In the genomic region with DNA sequence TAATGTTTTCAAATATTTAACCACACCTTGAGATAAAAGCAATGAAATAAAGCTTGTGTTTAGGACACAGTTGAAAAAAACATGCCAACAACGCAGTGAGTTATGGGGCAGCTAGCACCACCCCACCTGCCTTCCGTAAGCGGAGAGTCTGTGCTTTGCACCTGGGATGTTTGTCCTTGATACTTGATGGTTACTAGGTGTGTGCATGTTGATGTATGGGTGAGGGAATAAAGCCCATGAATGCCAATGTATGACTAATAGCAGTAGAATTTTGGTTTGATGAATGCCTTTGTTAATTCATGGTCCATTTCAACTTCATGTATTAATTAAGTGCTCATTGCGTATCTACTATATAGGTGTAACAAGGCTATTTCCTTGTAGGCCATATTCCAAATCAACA, we compare ENCODE assay signal across 19 cellular contexts.
DNase-seq lines count a peak whose midpoint lies in the region; ATAC-seq, FAIRE-seq and TF ChIP-seq lines count a peak whose summit lies in the region.
"Had no signal": no experiment of that assay in that cellular context is flagged by ENCODE, and none has a peak within 500 bp of the region (broad histone marks: within the 10 kb centered on the region; RNA-seq: fewer than 3 reads in every experiment).

No MANE protein-coding gene starts in this region.

- H3K27me3 ChIP-seq in HepG2 (ENCODE audit: control insufficient read depth in 1 of 2, insufficient read depth in 2 of 2, low read length in 2 of 2), result no peaks in the 10 kb centered on the region
- H3K27me3 ChIP-seq in right lobe of liver, result no peaks in the 10 kb centered on the region
- H3K27me3 ChIP-seq in mammary epithelial cell (ENCODE audit: insufficient read depth, low read length), result no peaks in the 10 kb centered on the region
- no peaks in the 10 kb centered on the region for H3K27me3 ChIP-seq in thyroid gland
- H3K27me3 ChIP-seq: esophagus squamous epithelium, testis had no signal

- H3K4me1 ChIP-seq in HepG2 (ENCODE audit: insufficient read depth, low read length), result no peaks in the 10 kb centered on the region
- peaks cover 0 to 5% (median 0%) of the 10 kb centered on the region in 4 donors for H3K4me1 ChIP-seq in right lobe of liver
- peaks cover 8% of the 10 kb centered on the region for H3K4me1 ChIP-seq in mammary epithelial cell (ENCODE audit: insufficient read depth, low read length)
- H3K4me1 ChIP-seq in thyroid gland, result peaks cover 0 to 5% of the 10 kb centered on the region in 2 donors
- H3K4me1 ChIP-seq: A549 had no signal

- H3K79me2 ChIP-seq in HepG2 (ENCODE audit: insufficient read depth, low read length) (no peaks in the 10 kb centered on the region), mammary epithelial cell (ENCODE audit: insufficient read depth, low read length) (no peaks in the 10 kb centered on the region)

- BruUV-seq in HepG2 (replicated peaks; lab: Mats Ljungman, UMichigan) (no TSS peak), mammary epithelial cell (replicated peaks; lab: Mats Ljungman, UMichigan) (no TSS peak)

- WGBS in HepG2 (ENCODE audit: low lambda C conversion rate), result 45% methylated on average over 4 of the region's 4 CpGs
- 76% methylated on average over 4 of the region's 4 CpGs for WGBS in right lobe of liver (ENCODE audit: insufficient coverage, low coverage, low lambda C conversion rate, missing lambda C conversion rate)
- 42% methylated on average over 4 of the region's 4 CpGs for WGBS in mammary epithelial cell (ENCODE audit: low coverage, missing lambda C conversion rate)
- WGBS in thyroid gland, 2 donors, result 92 to 97% methylated on average over 4 of the region's 4 CpGs

- H2AFZ ChIP-seq in HepG2 (ENCODE audit: low read length) (no peak overlapping the region), mammary epithelial cell (ENCODE audit: low read depth, low read length) (no peak overlapping the region)

- intact Hi-C loops in HepG2 (cut with micrococcal nuclease; ENCODE audit: unreplicated experiment), result no loop called here
- intact Hi-C loops in right lobe of liver (cut with DNase I), result no loop called here
- intact Hi-C loops in mammary epithelial cell (cut with micrococcal nuclease), result loop anchor here (1.0 to 2.0 kb wide), 2 partner anchors 46 to 74 kb away; partner anchors contain the start of gene PCSK5
- intact Hi-C loops in thyroid gland (cut with DNase I), result no loop called here

- H3K9me3 ChIP-seq in HepG2 (ENCODE audit: low read length) (no peaks in the 10 kb centered on the region), right lobe of liver (no peaks in the 10 kb centered on the region), mammary epithelial cell (replicated peaks; ENCODE audit: insufficient read depth, low read length) (no peaks in the 10 kb centered on the region), thyroid gland (no peaks in the 10 kb centered on the region)
- H3K9me3 ChIP-seq: A549, esophagus squamous epithelium, testis had no signal

- POLR2A ChIA-PET in HepG2 (lab: Yijun Ruan, JAX), result no interaction called here

- TF ChIP-seq RAD21 in HepG2 (CRISPR knock-in tag; IDR thresholded peaks at IDR 0.05), result no peak

- TF ChIP-seq CTCF in HepG2 (CRISPR knock-in tag; IDR thresholded peaks at IDR 0.05), result no peak
- no peak for TF ChIP-seq CTCF in right lobe of liver (IDR thresholded peaks at IDR 0.05)
- no peak for TF ChIP-seq CTCF in mammary epithelial cell (conservative IDR thresholded peaks at IDR 0.05 in 1 of 2, IDR thresholded peaks at IDR 0.05 in 1 of 2; ENCODE audit: extremely low read depth in 1 of 2, insufficient read depth in 1 of 2, low read depth in 1 of 2, low read length in 2 of 2)
- no peak for TF ChIP-seq CTCF in thyroid gland (IDR thresholded peaks at IDR 0.05)

- DNase-seq in HepG2 (ENCODE audit: low spot score), result peak; percentile 2
- no peak for DNase-seq in right lobe of liver
- peak; percentile 89 for DNase-seq in mammary epithelial cell
- peak; percentile 89 for DNase-seq in kidney tubule cell (ENCODE audit: low spot score)
- no peak for DNase-seq in thyroid gland
- DNase-seq in mesenteric fat pad (ENCODE audit: low spot score), result no peak
- DNase-seq: activated CD8-positive, alpha-beta memory T cell treated with anti-CD3 and anti-CD28 coated beads for 24 hours; activated naive CD8-positive, alpha-beta T cell treated with anti-CD3 and anti-CD28 coated beads, Interleukin-2, amount 10 ng/mL, durations not matched to agents 7 days and 5 days; esophagus squamous epithelium; glutamatergic neuron; H9; MV-4-11; NCI-H2081 treated with DMSO at 0.1 percent for 48 hours; NCI-H526; testis had no signal

- dilution Hi-C loops in mammary epithelial cell (cut with HindIII; ENCODE audit: low sequenced_read_pairs), result no loop called here

- no peak for FAIRE-seq in HepG2 (lab: Jason Lieb, UNC)
- FAIRE-seq: A549 had no signal

- TF ChIP-seq EP300 in HepG2 (IDR thresholded peaks at IDR 0.05; ENCODE audit: low read depth in 2 of 2, low read length in 2 of 2), result no peak
- TF ChIP-seq EP300 in HepG2 (CRISPR knock-in tag; IDR thresholded peaks at IDR 0.05; ENCODE audit: borderline replicate concordance), result no peak

- no peak overlapping the region for H3K9ac ChIP-seq in HepG2 (ENCODE audit: insufficient read depth, low read depth, low read length)
- no peak overlapping the region for H3K9ac ChIP-seq in mammary epithelial cell (ENCODE audit: insufficient read depth, low read length)

- TF ChIP-seq POLR2A in HepG2 (IDR thresholded peaks at IDR 0.05; ENCODE audit: insufficient read depth in 1 of 2, low read depth in 2 of 2, low read length in 2 of 2) (no peak), right lobe of liver (IDR thresholded peaks at IDR 0.05) (no peak), thyroid gland (IDR thresholded peaks at IDR 0.05) (no peak)

- H3K4me3 ChIP-seq in HepG2 (replicated peaks in 1 of 3; ENCODE audit: insufficient read depth in 1 of 3, low read depth in 2 of 3, low read length in 3 of 3) (no peak overlapping the region), right lobe of liver (no peak overlapping the region), mammary epithelial cell (replicated peaks in 1 of 3; ENCODE audit: insufficient read depth in 1 of 3, low read depth in 2 of 3, low read length in 3 of 3) (no peak overlapping the region), thyroid gland (replicated peaks in 1 of 3) (no peak overlapping the region)
- H3K4me3 ChIP-seq: A549, esophagus squamous epithelium, testis had no signal

- H3K36me3 ChIP-seq in HepG2 (replicated peaks in 1 of 2; ENCODE audit: control insufficient read depth in 1 of 2, insufficient read depth in 2 of 2, low read length in 2 of 2) (no peaks in the 10 kb centered on the region), right lobe of liver (no peaks in the 10 kb centered on the region), mammary epithelial cell (ENCODE audit: insufficient read depth, low read length) (no peaks in the 10 kb centered on the region), thyroid gland (no peaks in the 10 kb centered on the region)
- H3K36me3 ChIP-seq: esophagus squamous epithelium had no signal

- CTCF ChIA-PET in HepG2 (lab: Yijun Ruan, JAX; ENCODE audit: low intra/inter-chr PET ratio, low total read pairs) (no interaction called here), mammary epithelial cell (lab: Charles Lee; ENCODE audit: low non-redundant PET) (no interaction called here)

- H3K27ac ChIP-seq in HepG2 (ENCODE audit: extremely low read length, insufficient read depth, low read length), result no peak overlapping the region
- no peak overlapping the region for H3K27ac ChIP-seq in right lobe of liver
- H3K27ac ChIP-seq in mammary epithelial cell (ENCODE audit: insufficient read depth, low read depth, low read length), result peak overlapping the region; percentile 79
- no peak overlapping the region for H3K27ac ChIP-seq in thyroid gland
- H3K27ac ChIP-seq: A549, C4-2B, testis had no signal

- H4K20me1 ChIP-seq in HepG2 (ENCODE audit: insufficient read depth, low read length), result no peaks in the 10 kb centered on the region
- no peaks in the 10 kb centered on the region for H4K20me1 ChIP-seq in mammary epithelial cell (ENCODE audit: insufficient read depth, low read length)

- no peak overlapping the region for H3K4me2 ChIP-seq in HepG2 (ENCODE audit: low read depth, low read length)
- no peak overlapping the region for H3K4me2 ChIP-seq in mammary epithelial cell (ENCODE audit: insufficient read depth, low read depth, low read length)
- H3K4me2 ChIP-seq: A549 had no signal

- in situ Hi-C loops in HepG2 (cut with HindIII; ENCODE audit: extremely low pct_ligation_motif_present, low pct_unique_long_range_greater_than_20kb) (no loop called here), mammary epithelial cell (cut with MboI; ENCODE audit: low sequenced_read_pairs in 2 of 2) (no loop called here)

- ATAC-seq in HepG2, result no peak
- no peak for ATAC-seq in right lobe of liver
- ATAC-seq in HG03108 (IDR thresholded peaks at IDR 0.05; ENCODE audit: unreplicated experiment), result no peak
- no peak for ATAC-seq in GM18867 (IDR thresholded peaks at IDR 0.05; ENCODE audit: unreplicated experiment)
- ATAC-seq: A549 had no signal

TF ChIP-seq in HepG2, 621 proteins besides CTCF, POLR2A, EP300 and RAD21:
- TF ChIP-seq, protein P1, sequence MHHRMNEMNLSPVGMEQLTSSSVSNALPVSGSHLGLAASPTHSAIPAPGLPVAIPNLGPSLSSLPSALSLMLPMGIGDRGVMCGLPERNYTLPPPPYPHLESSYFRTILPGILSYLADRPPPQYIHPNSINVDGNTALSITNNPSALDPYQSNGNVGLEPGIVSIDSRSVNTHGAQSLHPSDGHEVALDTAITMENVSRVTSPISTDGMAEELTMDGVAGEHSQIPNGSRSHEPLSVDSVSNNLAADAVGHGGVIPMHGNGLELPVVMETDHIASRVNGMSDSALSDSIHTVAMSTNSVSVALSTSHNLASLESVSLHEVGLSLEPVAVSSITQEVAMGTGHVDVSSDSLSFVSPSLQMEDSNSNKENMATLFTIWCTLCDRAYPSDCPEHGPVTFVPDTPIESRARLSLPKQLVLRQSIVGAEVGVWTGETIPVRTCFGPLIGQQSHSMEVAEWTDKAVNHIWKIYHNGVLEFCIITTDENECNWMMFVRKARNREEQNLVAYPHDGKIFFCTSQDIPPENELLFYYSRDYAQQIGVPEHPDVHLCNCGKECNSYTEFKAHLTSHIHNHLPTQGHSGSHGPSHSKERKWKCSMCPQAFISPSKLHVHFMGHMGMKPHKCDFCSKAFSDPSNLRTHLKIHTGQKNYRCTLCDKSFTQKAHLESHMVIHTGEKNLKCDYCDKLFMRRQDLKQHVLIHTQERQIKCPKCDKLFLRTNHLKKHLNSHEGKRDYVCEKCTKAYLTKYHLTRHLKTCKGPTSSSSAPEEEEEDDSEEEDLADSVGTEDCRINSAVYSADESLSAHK (CRISPR knock-in tag; IDR thresholded peaks at IDR 0.05; ENCODE audit: borderline replicate concordance), result no peak
- TF ChIP-seq, protein P2, sequence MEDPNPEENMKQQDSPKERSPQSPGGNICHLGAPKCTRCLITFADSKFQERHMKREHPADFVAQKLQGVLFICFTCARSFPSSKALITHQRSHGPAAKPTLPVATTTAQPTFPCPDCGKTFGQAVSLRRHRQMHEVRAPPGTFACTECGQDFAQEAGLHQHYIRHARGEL (CRISPR knock-in tag; IDR thresholded peaks at IDR 0.05), result no peak
- TF ChIP-seq ZNF878 (CRISPR knock-in tag; IDR thresholded peaks at IDR 0.05) (no peak), TGIF2 (CRISPR knock-in tag; IDR thresholded peaks at IDR 0.05) (no peak)

Comparison
In these comparisons a context has a peak if more than half of its experiments do, and no peak if none do; other contexts are left out.
1. DNase-seq: peak in HepG2 (single experiment), mammary epithelial cell (single experiment) and kidney tubule cell (single experiment); none in right lobe of liver (0 of 3), thyroid gland (0 of 2) and mesenteric fat pad (single experiment).